Comparison of ENCODE assay signal across 15 cellular contexts in genomic region chr9:112774006-112774996, GRCh38. TPM values are rescaled to one million over a fixed set of nuclear protein-coding genes. Genes with fewer than 3 reads are reported as not detected.
DNase-seq lines count a peak whose midpoint lies in the region; ATAC-seq, FAIRE-seq and TF ChIP-seq lines count a peak whose summit lies in the region.
"Had no signal": no experiment of that assay in that cellular context is flagged by ENCODE, and none has a peak within 500 bp of the region (broad histone marks: within the 10 kb centered on the region; RNA-seq: fewer than 3 reads in every experiment).

No MANE protein-coding gene starts in this region.

- H3K9me3 ChIP-seq in mammary epithelial cell (replicated peaks; ENCODE audit: insufficient read depth, low read length) = no peaks in the 10 kb centered on the region
- H3K9me3 ChIP-seq: MG63 had no signal

- H2AFZ ChIP-seq in mammary epithelial cell (ENCODE audit: low read depth, low read length) = no peak overlapping the region

- H3K27me3 ChIP-seq in mammary epithelial cell (ENCODE audit: insufficient read depth, low read length) (no peaks in the 10 kb centered on the region), bronchial epithelial cell (ENCODE audit: control insufficient read depth, insufficient read depth, low read length) (no peaks in the 10 kb centered on the region)
- H3K27me3 ChIP-seq: MG63 had no signal

- H3K4me1 Mint-ChIP-seq in MCF 10A (ENCODE audit: insufficient read depth, unreplicated experiment) = peaks cover 8% of the 10 kb centered on the region

- TF ChIP-seq CTCF in MCF 10A (IDR thresholded peaks at IDR 0.05; ENCODE audit: unreplicated experiment) = no peak
- no peak for TF ChIP-seq CTCF in mammary epithelial cell (conservative IDR thresholded peaks at IDR 0.05 in 1 of 2, IDR thresholded peaks at IDR 0.05 in 1 of 2; ENCODE audit: extremely low read depth in 1 of 2, insufficient read depth in 1 of 2, low read depth in 1 of 2, low read length in 2 of 2)
- no peak for TF ChIP-seq CTCF in bronchial epithelial cell (IDR thresholded peaks at IDR 0.05; ENCODE audit: insufficient read depth, low read length, severe bottlenecking)

- H3K27ac Mint-ChIP-seq in MCF 10A (ENCODE audit: low read depth, unreplicated experiment) = no peak overlapping the region
- H3K27ac Mint-ChIP-seq: activated naive CD8-positive, alpha-beta T cell treated with anti-CD3 and anti-CD28 coated beads, Interleukin-2, amount 10 ng/mL, durations not matched to agents 7 days and 5 days had no signal

- BruUV-seq in MCF 10A (replicated peaks; lab: Mats Ljungman, UMichigan) (no TSS peak), mammary epithelial cell (replicated peaks; lab: Mats Ljungman, UMichigan) (no TSS peak)

- no peak overlapping the region for H3K4me3 Mint-ChIP-seq in MCF 10A (ENCODE audit: unreplicated experiment)
- H3K4me3 Mint-ChIP-seq: activated naive CD8-positive, alpha-beta T cell treated with anti-CD3 and anti-CD28 coated beads, Interleukin-2, amount 10 ng/mL, durations not matched to agents 7 days and 5 days had no signal

- H3K4me2 ChIP-seq in mammary epithelial cell (ENCODE audit: insufficient read depth, low read depth, low read length) = no peak overlapping the region

- H3K27ac ChIP-seq in mammary epithelial cell (ENCODE audit: insufficient read depth, low read depth, low read length) = no peak overlapping the region

- peaks cover 51% of the 10 kb centered on the region for H3K79me2 ChIP-seq in mammary epithelial cell (ENCODE audit: insufficient read depth, low read length)

- H3K27me3 Mint-ChIP-seq in MCF 10A (ENCODE audit: insufficient read depth, unreplicated experiment) = no peaks in the 10 kb centered on the region
- H3K27me3 Mint-ChIP-seq: activated naive CD8-positive, alpha-beta T cell treated with anti-CD3 and anti-CD28 coated beads, Interleukin-2, amount 10 ng/mL, durations not matched to agents 7 days and 5 days had no signal

- no peaks in the 10 kb centered on the region for H3K36me3 ChIP-seq in mammary epithelial cell (ENCODE audit: insufficient read depth, low read length)
- no peaks in the 10 kb centered on the region for H3K36me3 ChIP-seq in bronchial epithelial cell (ENCODE audit: control insufficient read depth, insufficient read depth, low read length)
- H3K36me3 ChIP-seq: MG63 had no signal

- 97% methylated on average over 8 of the region's 9 CpGs for WGBS in mammary epithelial cell (ENCODE audit: low coverage, missing lambda C conversion rate)

- DNase-seq in MCF 10A (ENCODE audit: unreplicated experiment) = peak; percentile 46
- DNase-seq in mammary epithelial cell = no peak
- peak; percentile 68 for DNase-seq in bronchial epithelial cell (ENCODE audit: low read depth)
- no peak for DNase-seq in OCI-M1 (lab: John Stamatoyannopoulos, UW)
- DNase-seq in RPMI8226 = no peak
- DNase-seq in NCI-H2107 (lab: John Stamatoyannopoulos, UW) = no peak
- DNase-seq in HPDE6-E6E7 (ENCODE audit: extremely low spot score) = no peak
- DNase-seq: activated CD4-positive, alpha-beta T cell treated with anti-CD3 and anti-CD28 coated beads, Interleukin-2, amount 50 U/mL, for 1 hour; activated naive CD8-positive, alpha-beta T cell treated with anti-CD3 and anti-CD28 coated beads, Interleukin-2, amount 10 ng/mL, durations not matched to agents 7 days and 5 days; effector CD4-positive, alpha-beta T cell; GF-D8; MG63; NCI-H510A treated with DMSO at 0.1 percent for 48 hours had no signal

- no peaks in the 10 kb centered on the region for H4K20me1 ChIP-seq in mammary epithelial cell (ENCODE audit: insufficient read depth, low read length)

- H3K9ac ChIP-seq in mammary epithelial cell (ENCODE audit: insufficient read depth, low read length) = no peak overlapping the region

- H3K4me1 ChIP-seq in mammary epithelial cell (ENCODE audit: insufficient read depth, low read length) = peaks cover 5% of the 10 kb centered on the region

- POLR2A ChIA-PET in MCF 10A (lab: Yijun Ruan, JAX) = interaction anchor here (1.3 kb wide), 1 partner anchor 9 kb away, joined by 3 read pairs; no protein-coding TSS in a partner anchor

- peaks cover 9% of the 10 kb centered on the region for H3K36me3 Mint-ChIP-seq in MCF 10A (ENCODE audit: insufficient read depth, unreplicated experiment)

- dilution Hi-C loops in mammary epithelial cell (cut with HindIII; ENCODE audit: low sequenced_read_pairs) = no loop called here

- H3K4me3 ChIP-seq in mammary epithelial cell (replicated peaks in 1 of 3; ENCODE audit: insufficient read depth in 1 of 3, low read depth in 2 of 3, low read length in 3 of 3) = no peak overlapping the region
- no peak overlapping the region for H3K4me3 ChIP-seq in bronchial epithelial cell (ENCODE audit: low read depth, low read length)
- H3K4me3 ChIP-seq: MG63 had no signal

- intact Hi-C loops in MCF 10A (cut with micrococcal nuclease) = no loop called here
- intact Hi-C loops in mammary epithelial cell (cut with micrococcal nuclease) = no loop called here

- no peak for FAIRE-seq in bronchial epithelial cell (lab: Jason Lieb, UNC)

- CTCF ChIA-PET in MCF 10A (lab: Yijun Ruan, JAX) (interaction anchor here (0.6 kb wide), 1 partner anchor 1152 kb away, joined by 3 read pairs; no protein-coding TSS in a partner anchor), mammary epithelial cell (lab: Charles Lee; ENCODE audit: low non-redundant PET) (no interaction called here)

- in situ Hi-C loops in mammary epithelial cell (cut with MboI; ENCODE audit: low sequenced_read_pairs in 2 of 2) = no loop called here

- ATAC-seq in HG02840 (IDR thresholded peaks at IDR 0.05; ENCODE audit: low FRiP score, unreplicated experiment) = peak; percentile 53
- ATAC-seq: sciatic nerve had no signal

- H3K9me3 Mint-ChIP-seq in MCF 10A (ENCODE audit: unreplicated experiment) = no peaks in the 10 kb centered on the region

RNA-seq across cellular contexts. Expression of gene SNX30, which starts 23.7 kb away (rescaled TPM):
- total RNA-seq in MCF 10A (2022) = 9.0 and 9.6 TPM in 2 replicates
- total RNA-seq in mammary epithelial cell = 10 to 100 TPM in 1 of 2 donors, 1 to 10 TPM in 1; 9.8 to 20.8 TPM
- polyA plus RNA-seq in mammary epithelial cell = 5.7 TPM
- 19.5 TPM for polyA minus RNA-seq in mammary epithelial cell
- 7.0 and 13.2 TPM in 2 replicates for total RNA-seq in bronchial epithelial cell

RNA-seq across cellular contexts. Expression of gene INIP, which starts 56.4 kb away (rescaled TPM):
- total RNA-seq in MCF 10A (2022) (28.0 and 33.5 TPM in 2 replicates), mammary epithelial cell (10 to 100 TPM; 23.2 to 24.3 TPM), bronchial epithelial cell (16.1 and 17.1 TPM in 2 replicates)
- polyA plus RNA-seq in mammary epithelial cell = 12.1 TPM
- polyA minus RNA-seq in mammary epithelial cell = 40.2 TPM

Comparison
In these comparisons a context has a peak if more than half of its experiments do, and no peak if none do; other contexts are left out.
1. DNase-seq: peak in MCF 10A (single experiment) and bronchial epithelial cell (single experiment); none in mammary epithelial cell (single experiment), OCI-M1 (single experiment), RPMI8226 (single experiment), NCI-H2107 (single experiment) and HPDE6-E6E7 (single experiment).